ENCODE assay signal across 14 cellular contexts in genomic region chr2:58865436-58865835, GRCh38.
DNase-seq lines count a peak whose midpoint lies in the region; ATAC-seq and TF ChIP-seq lines count a peak whose summit lies in the region.
"Had no signal": no experiment of that assay in that cellular context is flagged by ENCODE, and none has a peak within 500 bp of the region (broad histone marks: within the 10 kb centered on the region; RNA-seq: fewer than 3 reads in every experiment).

No MANE protein-coding gene starts in this region.

- H3K9me3 ChIP-seq in mammary epithelial cell (replicated peaks; ENCODE audit: insufficient read depth, low read length): no peaks in the 10 kb centered on the region

- no peaks in the 10 kb centered on the region for H3K36me3 ChIP-seq in mammary epithelial cell (ENCODE audit: insufficient read depth, low read length)

- no TSS peak for BruUV-seq in mammary epithelial cell (replicated peaks; lab: Mats Ljungman, UMichigan)

- H3K27ac ChIP-seq in mammary epithelial cell (ENCODE audit: insufficient read depth, low read depth, low read length): no peak overlapping the region

- H3K79me2 ChIP-seq in mammary epithelial cell (ENCODE audit: insufficient read depth, low read length): no peaks in the 10 kb centered on the region

- no peak overlapping the region for H2AFZ ChIP-seq in mammary epithelial cell (ENCODE audit: low read depth, low read length)

- H3K4me1 ChIP-seq in mammary epithelial cell (ENCODE audit: insufficient read depth, low read length): no peaks in the 10 kb centered on the region

- dilution Hi-C loops in mammary epithelial cell (cut with HindIII; ENCODE audit: low sequenced_read_pairs): no loop called here

- ATAC-seq in GM18498 (IDR thresholded peaks at IDR 0.05; ENCODE audit: unreplicated experiment) (peak; percentile 46), GM19351 (IDR thresholded peaks at IDR 0.05; ENCODE audit: unreplicated experiment) (peak; percentile 68), HG02642 (IDR thresholded peaks at IDR 0.05; ENCODE audit: poor library complexity, unreplicated experiment) (peak; percentile 76), HG03460 (IDR thresholded peaks at IDR 0.05; ENCODE audit: unreplicated experiment) (peak; percentile 41)
- ATAC-seq: HCT116 had no signal

- CTCF ChIA-PET in mammary epithelial cell (lab: Charles Lee; ENCODE audit: low non-redundant PET): no interaction called here

- in situ Hi-C loops in mammary epithelial cell (cut with MboI; ENCODE audit: low sequenced_read_pairs in 2 of 2): no loop called here

- no peaks in the 10 kb centered on the region for H3K27me3 ChIP-seq in mammary epithelial cell (ENCODE audit: insufficient read depth, low read length)

- no peak overlapping the region for H3K4me2 ChIP-seq in mammary epithelial cell (ENCODE audit: insufficient read depth, low read depth, low read length)

- no peak overlapping the region for H3K9ac ChIP-seq in mammary epithelial cell (ENCODE audit: insufficient read depth, low read length)

- DNase-seq in mammary epithelial cell (no peak), T-helper 2 cell (no peak), kidney glomerular epithelial cell (lab: John Stamatoyannopoulos, UW) (no peak)
- DNase-seq in activated effector memory CD4-positive, alpha-beta T cell treated with anti-CD3 and anti-CD28 coated beads, Interleukin-2, amount 50 U/mL, for 16 hours: no peak
- DNase-seq: activated CD8-positive, alpha-beta memory T cell treated with anti-CD3 and anti-CD28 coated beads for 24 hours; activated naive CD8-positive, alpha-beta T cell treated with anti-CD3 and anti-CD28 coated beads, Interleukin-2, amount 10 ng/mL, durations not matched to agents 7 days and 5 days; IMR-90; NCI-H446 treated with DMSO at 0.1 percent for 48 hours; posterior cingulate gyrus had no signal

- no peak overlapping the region for H3K4me3 ChIP-seq in mammary epithelial cell (replicated peaks in 1 of 3; ENCODE audit: insufficient read depth in 1 of 3, low read depth in 2 of 3, low read length in 3 of 3)

- intact Hi-C loops in mammary epithelial cell (cut with micrococcal nuclease): no loop called here

- no peak for TF ChIP-seq CTCF in mammary epithelial cell (conservative IDR thresholded peaks at IDR 0.05 in 1 of 2, IDR thresholded peaks at IDR 0.05 in 1 of 2; ENCODE audit: extremely low read depth in 1 of 2, insufficient read depth in 1 of 2, low read depth in 1 of 2, low read length in 2 of 2)

- no peaks in the 10 kb centered on the region for H4K20me1 ChIP-seq in mammary epithelial cell (ENCODE audit: insufficient read depth, low read length)

- WGBS in mammary epithelial cell (ENCODE audit: low coverage, missing lambda C conversion rate): no CpG with 5 or more reads among the region's 1 CpG
